Comparison of ENCODE assay signal across 18 cellular contexts in genomic region chr10:12547301-12547771, GRCh38.
DNase-seq lines count a peak whose midpoint lies in the region; ATAC-seq, FAIRE-seq and TF ChIP-seq lines count a peak whose summit lies in the region.
"Had no signal": no experiment of that assay in that cellular context is flagged by ENCODE, and none has a peak within 500 bp of the region (broad histone marks: within the 10 kb centered on the region; RNA-seq: fewer than 3 reads in every experiment).

No MANE protein-coding gene starts in this region.

- H3K9ac ChIP-seq in endothelial cell of umbilical vein (replicated peaks; ENCODE audit: extremely low read depth, insufficient read depth, low read length), result no peak overlapping the region
- H3K9ac ChIP-seq: BLaER1 had no signal

- H3K9me3 ChIP-seq in CD4-positive, alpha-beta T cell (ENCODE audit: control insufficient read depth, low read length), result no peaks in the 10 kb centered on the region
- no peaks in the 10 kb centered on the region for H3K9me3 ChIP-seq in endothelial cell of umbilical vein (replicated peaks; ENCODE audit: control insufficient read depth, insufficient read depth, low read length)

- ATAC-seq in CD4-positive, alpha-beta T cell (ENCODE audit: poor library complexity), result peak; percentile 59
- ATAC-seq: HepG2, left cardiac atrium had no signal

- H3K36me3 Mint-ChIP-seq in CD4-positive, alpha-beta T cell (ENCODE audit: low read depth), result peaks cover 6% of the 10 kb centered on the region
- H3K36me3 Mint-ChIP-seq: natural killer cell treated with Interleukin-12 subunit alpha and Interleukin-12 subunit beta and Interleukin-15 and Interleukin-18, amount 100 ng/mL, for 72 hours had no signal

- intact Hi-C loops in CD4-positive, alpha-beta T cell (cut with DNase I, micrococcal nuclease), result loop anchor here in 1 of 2 experiments (5.0 kb wide), 1 partner anchor 40 kb away; no protein-coding TSS in a partner anchor
- intact Hi-C loops in endothelial cell of umbilical vein (cut with micrococcal nuclease), result no loop called here
- intact Hi-C loops in dorsolateral prefrontal cortex (cut with DNase I), result no loop called here

- H3K27ac ChIP-seq in CD4-positive, alpha-beta T cell (ENCODE audit: low read depth, low read length), result peak overlapping the region; percentile 31
- H3K27ac ChIP-seq in endothelial cell of umbilical vein (ENCODE audit: insufficient read depth, low read depth, low read length) (no peak overlapping the region), dorsolateral prefrontal cortex (no peak overlapping the region)
- H3K27ac ChIP-seq: BLaER1 had no signal

- H3K4me3 ChIP-seq in endothelial cell of umbilical vein (replicated peaks in 1 of 3; ENCODE audit: insufficient read depth in 1 of 3, low read depth in 1 of 3, low read length in 3 of 3) (no peak overlapping the region), dorsolateral prefrontal cortex (no peak overlapping the region)
- H3K4me3 ChIP-seq: BLaER1 had no signal

- H3K27ac Mint-ChIP-seq in CD4-positive, alpha-beta T cell, result peak overlapping the region; percentile 75

- no peaks in the 10 kb centered on the region for H4K20me1 ChIP-seq in endothelial cell of umbilical vein (replicated peaks; ENCODE audit: control insufficient read depth, extremely low read depth, insufficient read depth, low read length)
- H4K20me1 ChIP-seq: BLaER1 had no signal

- no peak for TF ChIP-seq CTCF in CD4-positive, alpha-beta T cell (IDR thresholded peaks at IDR 0.05)
- TF ChIP-seq CTCF in endothelial cell of umbilical vein (IDR thresholded peaks at IDR 0.05; ENCODE audit: extremely low read depth in 1 of 2, insufficient read depth in 1 of 2, low read depth in 1 of 2, low read length in 2 of 2), result no peak
- TF ChIP-seq CTCF in dorsolateral prefrontal cortex (IDR thresholded peaks at IDR 0.05 in 54 of 56, conservative IDR thresholded peaks at IDR 0.05 in 2 of 56; ENCODE audit: low read depth in 1 of 56, partially characterized antibody in 56 of 56), result no peak

- no peaks in the 10 kb centered on the region for H3K9me3 Mint-ChIP-seq in CD4-positive, alpha-beta T cell

- peaks cover 44% of the 10 kb centered on the region for H3K4me1 Mint-ChIP-seq in CD4-positive, alpha-beta T cell (ENCODE audit: low read depth)

- H3K9me1 ChIP-seq in endothelial cell of umbilical vein (replicated peaks; ENCODE audit: control insufficient read depth, extremely low read depth, insufficient read depth, low read length), result no peaks in the 10 kb centered on the region

- dilution Hi-C loops in endothelial cell of umbilical vein (cut with MboI; ENCODE audit: extremely low pct_ligation_motif_present, low sequenced_read_pairs), result no loop called here

- H3K27me3 Mint-ChIP-seq in CD4-positive, alpha-beta T cell, result no peaks in the 10 kb centered on the region
- H3K27me3 Mint-ChIP-seq: natural killer cell treated with Interleukin-12 subunit alpha and Interleukin-12 subunit beta and Interleukin-15 and Interleukin-18, amount 100 ng/mL, for 72 hours had no signal

- no peak overlapping the region for H3K4me2 ChIP-seq in endothelial cell of umbilical vein (ENCODE audit: insufficient read depth, low read length)
- H3K4me2 ChIP-seq: BLaER1 had no signal

- H3K36me3 ChIP-seq in endothelial cell of umbilical vein (ENCODE audit: control insufficient read depth in 2 of 2, extremely low read depth in 1 of 2, insufficient read depth in 2 of 2, low read length in 2 of 2), result no peaks in the 10 kb centered on the region

- H3K4me1 ChIP-seq in endothelial cell of umbilical vein (ENCODE audit: control insufficient read depth, extremely low read depth, insufficient read depth, low read length), result no peaks in the 10 kb centered on the region

- no peaks in the 10 kb centered on the region for H3K79me2 ChIP-seq in endothelial cell of umbilical vein (ENCODE audit: control insufficient read depth, insufficient read depth, low read length)

- peak overlapping the region; percentile 44 for H3K4me3 Mint-ChIP-seq in CD4-positive, alpha-beta T cell
- H3K4me3 Mint-ChIP-seq: natural killer cell treated with Interleukin-12 subunit alpha and Interleukin-12 subunit beta and Interleukin-15 and Interleukin-18, amount 100 ng/mL, for 72 hours had no signal

- no TSS peak for BruUV-seq in endothelial cell of umbilical vein (replicated peaks; lab: Mats Ljungman, UMichigan)

- CTCF ChIA-PET in CD4-positive, alpha-beta T cell (lab: Charles Lee), result interaction anchor here (0.7 kb wide), 1 partner anchor 107 kb away, joined by 4 read pairs; no protein-coding TSS in a partner anchor
- CTCF ChIA-PET in endothelial cell of umbilical vein (lab: Charles Lee), result interaction anchor here (1.2 to 2.1 kb wide), 3 partner anchors 16 to 283 kb away, joined by 4 to 6 read pairs (median 4); no protein-coding TSS in a partner anchor

- no peak overlapping the region for H2AFZ ChIP-seq in endothelial cell of umbilical vein (ENCODE audit: low read depth, low read length)

- FAIRE-seq in endothelial cell of umbilical vein (lab: Jason Lieb, UNC), result peak; percentile 40
- FAIRE-seq: GM18507, HepG2 had no signal

- no peak for DNase-seq in CD4-positive, alpha-beta T cell
- DNase-seq in DMS53 (lab: John Stamatoyannopoulos, UW), result peak; percentile 85
- DNase-seq in NCI-H774 (lab: John Stamatoyannopoulos, UW), result peak; percentile 43
- no peak for DNase-seq in endothelial cell of umbilical vein (ENCODE audit: low read depth, low spot score)
- no peak for DNase-seq in DMS153 (lab: John Stamatoyannopoulos, UW)
- DNase-seq in NAMALWA (ENCODE audit: low spot score), result no peak
- no peak for DNase-seq in dorsolateral prefrontal cortex
- DNase-seq: hippocampal formation; left cardiac atrium; NK-92 treated with Interleukin-12 subunit alpha and Interleukin-12 subunit beta, amount 100 ng/mL, for 24 hours; retina; Right ventricle myocardium superior; stimulated activated CD4-positive, alpha-beta T cell treated with anti-CD3 and anti-CD28 coated beads, Interleukin-2, amount 100 ng/mL, for 24 hours; T1000 had no signal

- TF ChIP-seq POLR2A in endothelial cell of umbilical vein (IDR thresholded peaks at IDR 0.05; ENCODE audit: low read depth, low read length), result no peak

- H3K27me3 ChIP-seq in CD4-positive, alpha-beta T cell (ENCODE audit: control insufficient read depth, insufficient read depth, low read length), result no peaks in the 10 kb centered on the region
- H3K27me3 ChIP-seq in endothelial cell of umbilical vein (ENCODE audit: control insufficient read depth in 2 of 2, insufficient read depth in 2 of 2, low read length in 2 of 2) (no peaks in the 10 kb centered on the region), dorsolateral prefrontal cortex (no peaks in the 10 kb centered on the region)
- H3K27me3 ChIP-seq: BLaER1 had no signal

- POLR2A ChIA-PET in CD4-positive, alpha-beta T cell (lab: Charles Lee), result interaction anchor here (0.6 to 1.6 kb wide), 7 partner anchors 26 to 216 kb away, joined by 3 to 8 read pairs (median 4); no protein-coding TSS in a partner anchor
- POLR2A ChIA-PET in endothelial cell of umbilical vein (lab: Charles Lee), result no interaction called here

TF ChIP-seq in endothelial cell of umbilical vein, 7 proteins besides CTCF, POLR2A, EP300 and RAD21:
- TF ChIP-seq JUN (IDR thresholded peaks at IDR 0.05; ENCODE audit: borderline replicate concordance, insufficient read depth, insufficient read length, low read depth) (no peak), POLR2AphosphoS5 (IDR thresholded peaks at IDR 0.05; ENCODE audit: insufficient read depth, low read depth, low read length) (no peak), FOS (IDR thresholded peaks at IDR 0.05; ENCODE audit: borderline replicate concordance, insufficient read depth, low read length) (no peak), MAX (IDR thresholded peaks at IDR 0.05; ENCODE audit: insufficient read depth, insufficient read length) (no peak), EZH2 (IDR thresholded peaks at IDR 0.05; ENCODE audit: borderline replicate concordance, low read depth, low read length, severe bottlenecking) (no peak)

Comparison
In these comparisons a context has a peak if more than half of its experiments do, and no peak if none do; other contexts are left out.
1. DNase-seq: peak in DMS53 (single experiment) and NCI-H774 (single experiment); none in CD4-positive, alpha-beta T cell (0 of 10), endothelial cell of umbilical vein (single experiment), DMS153 (single experiment), NAMALWA (single experiment) and dorsolateral prefrontal cortex (0 of 10).